ENCODE assay signal across 15 cellular contexts in the genomic region with DNA sequence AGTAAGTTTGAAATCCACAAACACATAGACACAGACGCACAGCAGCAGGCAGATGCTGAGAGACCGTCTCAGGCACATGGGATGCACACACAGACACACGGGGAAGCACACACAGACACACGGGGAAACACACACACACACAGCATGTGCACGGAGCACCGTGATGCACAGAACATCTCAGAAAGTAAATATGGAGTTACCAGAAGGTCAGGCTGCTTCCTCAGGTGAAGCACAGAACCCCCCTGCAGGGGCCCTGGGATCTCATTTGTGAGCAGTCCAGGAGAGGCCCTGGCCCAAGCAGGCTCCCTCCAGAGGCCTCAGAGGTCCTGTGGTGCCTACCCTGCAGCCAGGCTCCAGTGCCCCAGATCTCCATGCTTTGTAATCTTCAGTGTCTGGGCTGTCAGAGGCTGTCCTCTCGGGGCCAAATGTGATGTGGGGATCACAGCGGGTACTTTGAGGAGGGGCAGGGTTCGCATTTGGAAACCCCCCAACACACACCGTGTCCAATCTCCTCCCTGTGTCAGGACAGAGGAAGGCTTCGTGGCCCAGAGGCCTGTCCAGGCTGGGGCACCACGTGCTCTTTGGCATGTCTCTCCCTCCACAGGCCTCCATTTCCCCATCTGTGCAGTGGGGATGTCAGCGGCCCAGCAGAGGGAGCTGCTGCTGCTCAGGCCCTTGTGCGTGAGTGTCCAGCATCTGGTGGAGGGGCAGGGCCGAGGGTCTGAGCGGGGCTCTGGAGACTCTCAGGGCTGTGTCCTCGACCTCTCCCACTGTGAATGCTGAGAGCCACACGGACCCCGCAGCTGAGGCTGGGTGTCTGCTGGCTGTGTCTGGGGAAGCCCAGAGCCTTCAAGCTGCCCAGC. TPM values are rescaled to one million over a fixed set of nuclear protein-coding genes. Genes with fewer than 3 reads are reported as not detected.
DNase-seq lines count a peak whose midpoint lies in the region; ATAC-seq and TF ChIP-seq lines count a peak whose summit lies in the region.
"Had no signal": no experiment of that assay in that cellular context is flagged by ENCODE, and none has a peak within 500 bp of the region (broad histone marks: within the 10 kb centered on the region; RNA-seq: fewer than 3 reads in every experiment).

No MANE protein-coding gene starts in this region.

- no peaks in the 10 kb centered on the region for H3K36me3 ChIP-seq in CD4-positive, CD25-positive, alpha-beta regulatory T cell (ENCODE audit: control insufficient read depth, insufficient read depth, low read length)
- H3K36me3 ChIP-seq in HCT116 (ENCODE audit: control insufficient read depth in 1 of 2, insufficient read depth in 2 of 2, low read length in 2 of 2) = no peaks in the 10 kb centered on the region
- H3K36me3 ChIP-seq: ovary had no signal

- no TSS peak for BruUV-seq in HCT116 (replicated peaks; lab: Mats Ljungman, UMichigan)

- TF ChIP-seq RAD21 in HCT116 (IDR thresholded peaks at IDR 0.05; ENCODE audit: low read depth) = peak; percentile 41

- peaks cover 0 to 24% (median 11%) of the 10 kb centered on the region in 4 donors for H3K4me1 Mint-ChIP-seq in CD4-positive, CD25-positive, alpha-beta regulatory T cell
- peaks cover 61% of the 10 kb centered on the region for H3K4me1 Mint-ChIP-seq in mesothelial cell of epicardium

- no peaks in the 10 kb centered on the region for H3K36me3 Mint-ChIP-seq in CD4-positive, CD25-positive, alpha-beta regulatory T cell
- no peaks in the 10 kb centered on the region for H3K36me3 Mint-ChIP-seq in mesothelial cell of epicardium
- H3K36me3 Mint-ChIP-seq: memory B cell; stimulated activated naive B cell treated with anti-CD40 and anti-IgM and Interleukin-4, amounts not matched to agents 10 μg/mL and 1 μg/mL and 100 μg/mL, for 72 hours had no signal

- CTCF ChIA-PET in HCT116 (lab: Charles Lee) = no interaction called here

- no peak overlapping the region for H2AFZ ChIP-seq in HCT116 (ENCODE audit: low read depth, low read length, poor library complexity, severe bottlenecking)
- H2AFZ ChIP-seq: hepatocyte had no signal

- H3K4me2 ChIP-seq in HCT116 (ENCODE audit: low read length) = no peak overlapping the region

- H3K9me3 Mint-ChIP-seq in CD4-positive, CD25-positive, alpha-beta regulatory T cell = no peaks in the 10 kb centered on the region
- H3K9me3 Mint-ChIP-seq in mesothelial cell of epicardium = no peaks in the 10 kb centered on the region
- H3K9me3 Mint-ChIP-seq: memory B cell; stimulated activated naive B cell treated with anti-CD40 and anti-IgM and Interleukin-4, amounts not matched to agents 10 μg/mL and 1 μg/mL and 100 μg/mL, for 72 hours had no signal

- no peak for TF ChIP-seq POLR2A in HCT116 (IDR thresholded peaks at IDR 0.05; ENCODE audit: borderline replicate concordance, extremely low read depth, insufficient read depth, insufficient read length)

- no peaks in the 10 kb centered on the region for H3K9me3 ChIP-seq in CD4-positive, CD25-positive, alpha-beta regulatory T cell (ENCODE audit: control insufficient read depth in 2 of 2, low read length in 2 of 2)
- H3K9me3 ChIP-seq in HCT116 (ENCODE audit: control insufficient read depth in 1 of 2, insufficient read depth in 1 of 2, low read depth in 1 of 2, low read length in 2 of 2) = no peaks in the 10 kb centered on the region
- H3K9me3 ChIP-seq: body of pancreas, ovary had no signal

- H3K4me3 ChIP-seq in CD4-positive, CD25-positive, alpha-beta regulatory T cell (ENCODE audit: low read depth, low read length) = no peak overlapping the region
- H3K4me3 ChIP-seq in HCT116 (replicated peaks in 1 of 2; ENCODE audit: low read depth in 1 of 2, low read length in 2 of 2) = no peak overlapping the region
- H3K4me3 ChIP-seq in astrocyte of the spinal cord (ENCODE audit: low read depth, low read length) = no peak overlapping the region
- H3K4me3 ChIP-seq: body of pancreas, hepatocyte, ovary had no signal

- H3K27ac Mint-ChIP-seq in CD4-positive, CD25-positive, alpha-beta regulatory T cell = peak overlapping the region in 2 of 3 donors; percentile 3 to 20
- peak overlapping the region; percentile 70 for H3K27ac Mint-ChIP-seq in mesothelial cell of epicardium
- H3K27ac Mint-ChIP-seq: memory B cell; stimulated activated naive B cell treated with anti-CD40 and anti-IgM and Interleukin-4, amounts not matched to agents 10 μg/mL and 1 μg/mL and 100 μg/mL, for 72 hours had no signal

- H3K27me3 Mint-ChIP-seq in CD4-positive, CD25-positive, alpha-beta regulatory T cell = peaks cover under 1% of the 10 kb centered on the region
- H3K27me3 Mint-ChIP-seq in mesothelial cell of epicardium (ENCODE audit: low read depth) = no peaks in the 10 kb centered on the region

- no peak for DNase-seq in CD4-positive, CD25-positive, alpha-beta regulatory T cell
- DNase-seq in HCT116 (ENCODE audit: low read depth, low spot score) (no peak), astrocyte of the spinal cord (ENCODE audit: low read depth, low spot score) (no peak), mesothelial cell of epicardium (ENCODE audit: low spot score in 2 of 2, unreplicated experiment in 2 of 2) (no peak), posterior vena cava (ENCODE audit: low spot score) (no peak)
- no peak for DNase-seq in NK-92 treated with Interleukin-12 subunit alpha and Interleukin-12 subunit beta, amount 100 ng/mL, for 24 hours (lab: John Stamatoyannopoulos, UW)
- DNase-seq in stimulated activated CD4-positive, alpha-beta T cell treated with anti-CD3 and anti-CD28 coated beads, Interleukin-4, amount 100 ng/mL, for 1 hour = no peak
- DNase-seq: body of pancreas; C1 segment of cervical spinal cord; NCI-H510A; stimulated activated naive B cell treated with anti-CD40 and anti-IgM and Interleukin-4, amounts not matched to agents 10 μg/mL and 1 μg/mL and 100 μg/mL, for 72 hours had no signal

- no peak for ATAC-seq in CD4-positive, CD25-positive, alpha-beta regulatory T cell (ENCODE audit: low read depth in 2 of 2)
- ATAC-seq in HCT116 = no peak
- ATAC-seq in GM21367 (IDR thresholded peaks at IDR 0.05; ENCODE audit: unreplicated experiment) = no peak
- ATAC-seq: body of pancreas; stimulated activated naive B cell treated with anti-CD40 and anti-IgM and Interleukin-4, amounts not matched to agents 10 μg/mL and 1 μg/mL and 100 μg/mL, for 72 hours had no signal

- in situ Hi-C loops in astrocyte of the spinal cord (cut with HindIII; ENCODE audit: low sequenced_read_pairs) = no loop called here

- H3K4me3 Mint-ChIP-seq in CD4-positive, CD25-positive, alpha-beta regulatory T cell = peak overlapping the region in 1 of 4 donors; percentile 70
- H3K4me3 Mint-ChIP-seq in mesothelial cell of epicardium = no peak overlapping the region
- H3K4me3 Mint-ChIP-seq: memory B cell; stimulated activated naive B cell treated with anti-CD40 and anti-IgM and Interleukin-4, amounts not matched to agents 10 μg/mL and 1 μg/mL and 100 μg/mL, for 72 hours had no signal

- no peak overlapping the region for H3K9ac ChIP-seq in HCT116 (ENCODE audit: low read length)

- H3K79me2 ChIP-seq in HCT116 (ENCODE audit: insufficient read depth, low read length) = no peaks in the 10 kb centered on the region
- H3K79me2 ChIP-seq: hepatocyte had no signal

- peaks cover 15% of the 10 kb centered on the region for H3K4me1 ChIP-seq in CD4-positive, CD25-positive, alpha-beta regulatory T cell (ENCODE audit: control insufficient read depth, insufficient read depth, low read length, poor library complexity, severe bottlenecking)
- peaks cover 12 to 27% of the 10 kb centered on the region in 2 experiments for H3K4me1 ChIP-seq in HCT116 (ENCODE audit: control insufficient read depth in 1 of 2, insufficient read depth in 2 of 2, low read length in 2 of 2)

- H3K27me3 ChIP-seq in CD4-positive, CD25-positive, alpha-beta regulatory T cell (ENCODE audit: control insufficient read depth, insufficient read depth, low read length) = no peaks in the 10 kb centered on the region
- no peaks in the 10 kb centered on the region for H3K27me3 ChIP-seq in HCT116 (ENCODE audit: insufficient read depth, low read length)
- H3K27me3 ChIP-seq: body of pancreas, hepatocyte, ovary had no signal

- POLR2A ChIA-PET in HCT116 (lab: Charles Lee) = no interaction called here

- H3K27ac ChIP-seq in CD4-positive, CD25-positive, alpha-beta regulatory T cell (ENCODE audit: insufficient read depth, low read length, poor library complexity, severe bottlenecking) = no peak overlapping the region
- H3K27ac ChIP-seq in HCT116 (ENCODE audit: low read depth, low read length) = no peak overlapping the region
- H3K27ac ChIP-seq: body of pancreas had no signal

- H3K9me2 ChIP-seq in HCT116 (ENCODE audit: insufficient read depth) = no peaks in the 10 kb centered on the region

- TF ChIP-seq CTCF in HCT116 (IDR thresholded peaks at IDR 0.05 in 2 of 3, conservative IDR thresholded peaks at IDR 0.05 in 1 of 3; ENCODE audit: borderline replicate concordance in 1 of 3, insufficient read depth in 1 of 3, low read depth in 2 of 3, low read length in 2 of 3) (peak in 2 of 3 experiments; percentile 21 to 32; a peak in 3 of 6 replicates), astrocyte of the spinal cord (IDR thresholded peaks at IDR 0.05; ENCODE audit: low read depth, low read length) (peak; percentile 39), mesothelial cell of epicardium (IDR thresholded peaks at IDR 0.05; ENCODE audit: unreplicated experiment) (no peak)

- no peaks in the 10 kb centered on the region for H4K20me1 ChIP-seq in HCT116 (ENCODE audit: insufficient read depth)

- intact Hi-C loops in HCT116 (cut with micrococcal nuclease) = no loop called here
- intact Hi-C loops in posterior vena cava (cut with DNase I) = no loop called here

- RAD21 ChIA-PET in HCT116 (lab: Charles Lee; ENCODE audit: low non-redundant PET in 1 of 2, low total read pairs in 2 of 2, uncharacterized antibody in 2 of 2, unreplicated experiment in 2 of 2) = no interaction called here

RNA-seq across cellular contexts. Expression of a gene that starts 23.0 kb away (rescaled TPM):
- not detected for total RNA-seq in CD4-positive, CD25-positive, alpha-beta regulatory T cell
- not detected for polyA plus RNA-seq in CD4-positive, CD25-positive, alpha-beta regulatory T cell
- total RNA-seq in HCT116 (2021; ENCODE audit: unreplicated experiment) = not detected
- polyA plus RNA-seq in HCT116 (2012) = not detected in 2 replicates
- not detected in 3 replicates for total RNA-seq in mesothelial cell of epicardium
- total RNA-seq in posterior vena cava = not detected
- total RNA-seq: body of pancreas, hepatocyte, ovary had no signal
- polyA plus RNA-seq: hepatocyte, ovary had no signal

RNA-seq across cellular contexts. Expression of a gene that starts 57.2 kb away (rescaled TPM):
- 26.3 TPM for total RNA-seq in CD4-positive, CD25-positive, alpha-beta regulatory T cell
- polyA plus RNA-seq in CD4-positive, CD25-positive, alpha-beta regulatory T cell = 10 to 100 TPM; 47.0 to 60.1 (median 52.0) TPM
- 37.9 TPM for total RNA-seq in HCT116 (2021; ENCODE audit: unreplicated experiment)
- 30.3 and 31.9 TPM in 2 replicates for polyA plus RNA-seq in HCT116 (2012)
- 41.6 to 42.6 TPM (median 41.8 TPM) in 3 replicates for total RNA-seq in mesothelial cell of epicardium
- total RNA-seq in posterior vena cava = 10 to 100 TPM; 14.8 to 16.3 TPM

RNA-seq across cellular contexts. Expression of a gene that starts 57.3 kb away (rescaled TPM):
- 9.7 TPM for total RNA-seq in CD4-positive, CD25-positive, alpha-beta regulatory T cell
- 10 to 100 TPM; 22.3 to 28.9 (median 26.8) TPM for polyA plus RNA-seq in CD4-positive, CD25-positive, alpha-beta regulatory T cell
- total RNA-seq in HCT116 (2021; ENCODE audit: unreplicated experiment) (14.3 TPM), mesothelial cell of epicardium (20.6 to 26.4 TPM (median 20.8 TPM) in 3 replicates), posterior vena cava (10 to 100 TPM; 10.3 to 11.4 TPM)
- 10.8 and 11.1 TPM in 2 replicates for polyA plus RNA-seq in HCT116 (2012)
